In the genomic region with DNA sequence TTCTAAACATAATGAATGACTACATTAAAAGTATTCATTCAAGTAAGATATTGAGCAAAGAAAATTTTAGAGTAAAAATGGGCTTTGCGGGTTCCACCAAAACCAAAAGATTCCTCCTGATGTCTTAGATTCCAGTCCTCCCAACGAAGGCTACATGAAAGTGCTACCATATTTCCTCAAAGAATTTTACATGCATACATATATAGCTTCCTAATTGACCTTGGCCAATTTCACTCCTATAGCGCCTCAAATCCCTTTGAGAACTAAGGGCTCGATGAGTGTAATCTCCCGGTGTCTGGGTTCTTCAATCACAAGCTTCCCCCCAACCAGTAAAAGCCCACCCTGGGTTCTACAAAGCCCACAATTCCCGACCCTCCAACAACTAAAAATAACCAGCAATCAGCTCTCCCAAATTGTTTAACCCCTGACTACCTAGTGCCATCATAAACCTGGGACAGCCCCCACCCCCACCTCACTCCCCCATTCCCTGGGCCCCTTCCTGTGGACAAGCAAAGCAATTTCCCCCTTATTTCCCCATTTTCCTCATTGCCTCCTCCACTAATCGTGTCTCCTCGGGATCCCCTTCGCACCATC, we compare ENCODE assay signal across 7 cellular contexts. TPM values are rescaled to one million over a fixed set of nuclear protein-coding genes. Genes with fewer than 3 reads are reported as not detected.
DNase-seq lines count a peak whose midpoint lies in the region; ATAC-seq, FAIRE-seq and TF ChIP-seq lines count a peak whose summit lies in the region.

No MANE protein-coding gene starts in this region.

- H3K9me3 ChIP-seq in WERI-Rb-1 (ENCODE audit: severe bottlenecking) (no peaks in the 10 kb centered on the region), hepatocyte (ENCODE audit: low read depth) (no peaks in the 10 kb centered on the region), smooth muscle cell (replicated peaks; ENCODE audit: low read depth) (no peaks in the 10 kb centered on the region)

- no peak overlapping the region for H2AFZ ChIP-seq in hepatocyte
- no peak overlapping the region for H2AFZ ChIP-seq in smooth muscle cell (ENCODE audit: low read depth)

- H3K4me1 ChIP-seq in hepatocyte (ENCODE audit: insufficient read depth): peaks cover 33% of the 10 kb centered on the region
- H3K4me1 ChIP-seq in smooth muscle cell (ENCODE audit: low read depth): peaks cover 33% of the 10 kb centered on the region

- peak overlapping the region; percentile 82 for H3K4me3 ChIP-seq in HFF-Myc (replicated peaks; ENCODE audit: low read depth, low read length)
- peak overlapping the region; percentile 85 for H3K4me3 ChIP-seq in WERI-Rb-1 (ENCODE audit: low read depth, low read length)
- peak overlapping the region; percentile 91 for H3K4me3 ChIP-seq in hepatocyte
- H3K4me3 ChIP-seq in smooth muscle cell: peak overlapping the region; percentile 86

- H3K4me2 ChIP-seq in hepatocyte (peak overlapping the region; percentile 83), smooth muscle cell (peak overlapping the region; percentile 82)

- peaks cover 35% of the 10 kb centered on the region for H4K20me1 ChIP-seq in hepatocyte (ENCODE audit: insufficient read depth, poor library complexity, severe bottlenecking)
- peaks cover 53% of the 10 kb centered on the region for H4K20me1 ChIP-seq in smooth muscle cell (ENCODE audit: low read depth)

- peaks cover 59% of the 10 kb centered on the region for H3K79me2 ChIP-seq in hepatocyte
- peaks cover 57% of the 10 kb centered on the region for H3K79me2 ChIP-seq in smooth muscle cell (ENCODE audit: low read depth)

- DNase-seq in HFF-Myc (ENCODE audit: extremely low read depth, low read depth): no peak
- no peak for DNase-seq in WERI-Rb-1
- no peak for DNase-seq in hepatocyte (ENCODE audit: low spot score)
- DNase-seq in smooth muscle cell (lab: John Stamatoyannopoulos, UW; ENCODE audit: unreplicated experiment): no peak
- no peak for DNase-seq in NCI-H748 (lab: John Stamatoyannopoulos, UW; ENCODE audit: unreplicated experiment)
- DNase-seq in HTR-8/SVneo (ENCODE audit: insufficient read length, low spot score): no peak

- H3K36me3 ChIP-seq in WERI-Rb-1 (no peaks in the 10 kb centered on the region), hepatocyte (replicated peaks; ENCODE audit: insufficient read depth, low read depth) (no peaks in the 10 kb centered on the region), smooth muscle cell (ENCODE audit: low read depth) (no peaks in the 10 kb centered on the region)

- no peak for FAIRE-seq in HTR-8/SVneo (lab: Jason Lieb, UNC)

- H3K9me2 ChIP-seq in hepatocyte (replicated peaks; ENCODE audit: insufficient read depth): no peaks in the 10 kb centered on the region

- H3K27ac ChIP-seq in WERI-Rb-1: peak overlapping the region; percentile 88
- peak overlapping the region; percentile 95 for H3K27ac ChIP-seq in hepatocyte
- peak overlapping the region; percentile 63 for H3K27ac ChIP-seq in smooth muscle cell (ENCODE audit: low read depth)

- H3F3A ChIP-seq in smooth muscle cell (ENCODE audit: low read depth): no peaks in the 10 kb centered on the region

- ATAC-seq in GM18520 (IDR thresholded peaks at IDR 0.05; ENCODE audit: unreplicated experiment): no peak

- H3K9ac ChIP-seq in smooth muscle cell (ENCODE audit: low read depth): peak overlapping the region; percentile 95

- WGBS in hepatocyte (ENCODE audit: low lambda C conversion rate, missing lambda C conversion rate): 26% methylated on average over 9 of the region's 9 CpGs
- 32% methylated on average over 9 of the region's 9 CpGs for WGBS in smooth muscle cell (ENCODE audit: low lambda C conversion rate)

- H3K27me3 ChIP-seq in WERI-Rb-1 (ENCODE audit: insufficient read depth, low read depth, severe bottlenecking) (no peaks in the 10 kb centered on the region), hepatocyte (no peaks in the 10 kb centered on the region), smooth muscle cell (ENCODE audit: low read depth) (no peaks in the 10 kb centered on the region)

- no peak for TF ChIP-seq CTCF in HFF-Myc (IDR thresholded peaks at IDR 0.05; ENCODE audit: low read depth, low read length, missing control alignments)
- TF ChIP-seq CTCF in WERI-Rb-1 (IDR thresholded peaks at IDR 0.05; ENCODE audit: low read depth, low read length): no peak
- no peak for TF ChIP-seq CTCF in hepatocyte (IDR thresholded peaks at IDR 0.05; ENCODE audit: poor library complexity)
- no peak for TF ChIP-seq CTCF in smooth muscle cell (IDR thresholded peaks at IDR 0.05; ENCODE audit: borderline replicate concordance, insufficient read depth, poor library complexity, severe bottlenecking)

RNA-seq across cellular contexts. Expression of a gene that starts 1.2 kb away (rescaled TPM):
- total RNA-seq in hepatocyte (17.7 and 19.1 TPM in 2 replicates), smooth muscle cell (8.7 and 11.9 TPM in 2 replicates)
- polyA plus RNA-seq in hepatocyte (15.8 and 16.7 TPM in 2 replicates), smooth muscle cell (11.0 and 11.8 TPM in 2 replicates)

RNA-seq across cellular contexts. Expression of a gene that starts 47.0 kb away (rescaled TPM):
- total RNA-seq in hepatocyte (93.3 and 103 TPM in 2 replicates), smooth muscle cell (140 and 146 TPM in 2 replicates)
- polyA plus RNA-seq in hepatocyte (30.8 and 31.0 TPM in 2 replicates), smooth muscle cell (30.7 and 42.9 TPM in 2 replicates)
